Comparison of ENCODE assay signal across 17 cellular contexts in genomic region chr2:221741496-221742211, GRCh38.
DNase-seq lines count a peak whose midpoint lies in the region; ATAC-seq and TF ChIP-seq lines count a peak whose summit lies in the region.
"Had no signal": no experiment of that assay in that cellular context is flagged by ENCODE, and none has a peak within 500 bp of the region (broad histone marks: within the 10 kb centered on the region; RNA-seq: fewer than 3 reads in every experiment).

No MANE protein-coding gene starts in this region.

- H3K4me1 ChIP-seq in breast epithelium: no peaks in the 10 kb centered on the region
- H3K4me1 ChIP-seq: BE2C, Caco-2 had no signal

- peaks cover 7% of the 10 kb centered on the region for H3K9me3 Mint-ChIP-seq in MCF 10A (ENCODE audit: unreplicated experiment)

- no peaks in the 10 kb centered on the region for H3K27me3 ChIP-seq in breast epithelium
- H3K27me3 ChIP-seq: BE2C had no signal

- BruUV-seq in MCF 10A (replicated peaks; lab: Mats Ljungman, UMichigan): no TSS peak

- no peak overlapping the region for H3K27ac Mint-ChIP-seq in MCF 10A (ENCODE audit: low read depth, unreplicated experiment)
- H3K27ac Mint-ChIP-seq: CD4-positive, CD25-positive, alpha-beta regulatory T cell; CD8-positive, alpha-beta memory T cell; H9 had no signal

- H3K9me3 ChIP-seq in breast epithelium: no peaks in the 10 kb centered on the region
- H3K9me3 ChIP-seq: BE2C, Caco-2 had no signal

- DNase-seq in NCI-H1417 (lab: John Stamatoyannopoulos, UW) (peak in 2 of 3 experiments; percentile 25 to 48), NCI-H1417 treated with DMSO at 0.1 percent for 48 hours (lab: John Stamatoyannopoulos, UW) (no peak), MCF 10A (ENCODE audit: unreplicated experiment) (peak; percentile 17), breast epithelium (ENCODE audit: low spot score in 2 of 2) (no peak), LNCaP clone FGC (ENCODE audit: low read depth) (peak; percentile 18), NCI-H69 (lab: John Stamatoyannopoulos, UW) (peak; percentile 56), NCI-H2227 treated with DMSO at 0.1 percent for 48 hours (lab: John Stamatoyannopoulos, UW) (no peak)
- DNase-seq: BE2C; C1 segment of cervical spinal cord; Caco-2; CD4-positive, CD25-positive, alpha-beta regulatory T cell; CD8-positive, alpha-beta memory T cell; DMS79 treated with DMSO at 0.1 percent for 48 hours; GF-D8; GOT3; H9 had no signal

- no peaks in the 10 kb centered on the region for H3K36me3 ChIP-seq in breast epithelium
- H3K36me3 ChIP-seq: BE2C had no signal

- no peak for ATAC-seq in GM18517 (IDR thresholded peaks at IDR 0.05; ENCODE audit: unreplicated experiment)

- no peak overlapping the region for H3K4me3 Mint-ChIP-seq in MCF 10A (ENCODE audit: unreplicated experiment)
- H3K4me3 Mint-ChIP-seq: CD4-positive, CD25-positive, alpha-beta regulatory T cell; CD8-positive, alpha-beta memory T cell; H9 had no signal

- CTCF ChIA-PET in MCF 10A (lab: Yijun Ruan, JAX): no interaction called here

- H3K27ac ChIP-seq in breast epithelium: no peak overlapping the region

- H3K4me1 Mint-ChIP-seq in MCF 10A (ENCODE audit: insufficient read depth, unreplicated experiment): no peaks in the 10 kb centered on the region
- H3K4me1 Mint-ChIP-seq: CD4-positive, CD25-positive, alpha-beta regulatory T cell; CD8-positive, alpha-beta memory T cell; H9 had no signal

- H3K36me3 Mint-ChIP-seq in MCF 10A (ENCODE audit: insufficient read depth, unreplicated experiment): no peaks in the 10 kb centered on the region
- H3K36me3 Mint-ChIP-seq: CD4-positive, CD25-positive, alpha-beta regulatory T cell; CD8-positive, alpha-beta memory T cell had no signal

- TF ChIP-seq POLR2A in breast epithelium (IDR thresholded peaks at IDR 0.05): no peak

- intact Hi-C loops in MCF 10A (cut with micrococcal nuclease) (no loop called here), breast epithelium (cut with DNase I; ENCODE audit: low total_unique reads) (no loop called here)

- no peak for TF ChIP-seq CTCF in MCF 10A (IDR thresholded peaks at IDR 0.05; ENCODE audit: unreplicated experiment)
- no peak for TF ChIP-seq CTCF in breast epithelium (IDR thresholded peaks at IDR 0.05)
- no peak for TF ChIP-seq CTCF in LNCaP clone FGC (IDR thresholded peaks at IDR 0.05; ENCODE audit: control insufficient read depth, extremely low read depth, insufficient read depth)

- POLR2A ChIA-PET in MCF 10A (lab: Yijun Ruan, JAX): no interaction called here

- H3K4me3 ChIP-seq in breast epithelium (no peak overlapping the region), LNCaP clone FGC (ENCODE audit: low read depth, low read length) (no peak overlapping the region)

- H3K27me3 Mint-ChIP-seq in MCF 10A (ENCODE audit: insufficient read depth, unreplicated experiment): no peaks in the 10 kb centered on the region
- H3K27me3 Mint-ChIP-seq: CD8-positive, alpha-beta memory T cell had no signal

Comparison
In these comparisons a context has a peak if more than half of its experiments do, and no peak if none do; other contexts are left out.
1. DNase-seq: peak in NCI-H1417 (2 of 3), MCF 10A (single experiment), LNCaP clone FGC (single experiment) and NCI-H69 (single experiment); none in NCI-H1417 treated with DMSO at 0.1 percent for 48 hours (single experiment), breast epithelium (0 of 2) and NCI-H2227 treated with DMSO at 0.1 percent for 48 hours (single experiment).